Comparison of ENCODE assay signal across 10 cellular contexts in the genomic region with DNA sequence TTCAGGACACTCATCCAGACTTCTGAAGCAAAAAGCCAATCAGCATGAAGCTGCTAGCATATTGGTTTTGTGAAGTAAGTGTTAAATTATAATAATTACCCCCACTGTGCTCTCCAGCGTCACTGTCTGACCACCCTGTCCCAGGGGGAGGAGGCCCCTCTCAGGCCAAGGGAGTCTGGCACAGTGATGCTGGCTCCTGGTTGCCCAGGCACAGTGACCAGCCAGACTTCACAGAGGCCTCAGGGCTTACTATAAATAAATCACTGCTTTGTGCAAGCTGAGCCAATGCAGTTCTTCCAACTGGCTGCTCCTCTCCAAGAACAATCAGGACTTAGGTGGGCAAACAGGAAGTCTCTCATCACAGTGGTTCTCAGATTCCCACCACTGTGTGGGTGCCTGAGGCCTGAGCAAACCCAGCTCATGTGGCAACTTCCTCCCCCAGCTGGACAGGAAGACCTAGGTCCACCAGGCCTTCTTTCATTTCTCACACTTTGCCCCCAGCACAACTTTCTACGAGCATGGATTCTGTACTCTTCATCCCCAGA. TPM values are rescaled to one million over a fixed set of nuclear protein-coding genes. Genes with fewer than 3 reads are reported as not detected.
DNase-seq lines count a peak whose midpoint lies in the region; ATAC-seq, FAIRE-seq and TF ChIP-seq lines count a peak whose summit lies in the region.
"Had no signal": no experiment of that assay in that cellular context is flagged by ENCODE, and none has a peak within 500 bp of the region (broad histone marks: within the 10 kb centered on the region; RNA-seq: fewer than 3 reads in every experiment).

No MANE protein-coding gene starts in this region.

- H3K79me2 ChIP-seq in H9 (ENCODE audit: insufficient read depth, low read length) (no peaks in the 10 kb centered on the region), astrocyte (ENCODE audit: insufficient read depth, low read length) (peaks cover 9% of the 10 kb centered on the region)

- no peak overlapping the region for H2BK5ac ChIP-seq in H9 (ENCODE audit: insufficient read length, low read length)

- no peak overlapping the region for H2AK5ac ChIP-seq in H9 (ENCODE audit: insufficient read length, low read length)

- no peak overlapping the region for H3T11ph ChIP-seq in H9 (ENCODE audit: low read length)

- H4K91ac ChIP-seq in H9 (ENCODE audit: insufficient read length, low read depth, low read length), result no peak overlapping the region

- H3K4me2 ChIP-seq in BLaER1 (peak overlapping the region; percentile 97), H9 (ENCODE audit: insufficient read depth, insufficient read length, low read length) (no peak overlapping the region), astrocyte (ENCODE audit: low read length) (peak overlapping the region; percentile 92)

- no peak overlapping the region for H2BK120ac ChIP-seq in H9 (ENCODE audit: low read depth, low read length, poor library complexity, severe bottlenecking)

- H3K4me1 ChIP-seq in BLaER1, result peaks cover 61% of the 10 kb centered on the region
- 0 out of 2 replicates have a peak, but pooled peaks cover 4% of the 10 kb centered on the region for H3K4me1 ChIP-seq in H9 (ENCODE audit: insufficient read depth, low read length)
- peaks cover 31% of the 10 kb centered on the region for H3K4me1 ChIP-seq in astrocyte (ENCODE audit: insufficient read depth, low read length)

- H3K9ac ChIP-seq in BLaER1 (peak overlapping the region; percentile 1; the same call in 1 of the 2 replicates), H9 (ENCODE audit: extremely low read depth, insufficient read length, low read length) (no peak overlapping the region), astrocyte (ENCODE audit: low read length) (peak overlapping the region; percentile 82)

- no peak overlapping the region for H3K4me3 ChIP-seq in BLaER1
- H3K4me3 ChIP-seq in astrocyte (ENCODE audit: insufficient read depth, low read depth, low read length), result no peak overlapping the region
- H3K4me3 ChIP-seq: lung had no signal

- ATAC-seq in memory B cell (ENCODE audit: low read depth), result no peak
- no peak for ATAC-seq in GM21576 (IDR thresholded peaks at IDR 0.05; ENCODE audit: unreplicated experiment)

- H3K18ac ChIP-seq in H9 (ENCODE audit: insufficient read length, low read depth, low read length), result no peak overlapping the region

- no peaks in the 10 kb centered on the region for H3K79me1 ChIP-seq in H9 (ENCODE audit: insufficient read depth, low read depth, low read length, poor library complexity, severe bottlenecking)

- H3K4me3 Mint-ChIP-seq in H9 (peak overlapping the region; percentile 78 to 85), astrocyte (ENCODE audit: unreplicated experiment) (peak overlapping the region; percentile 90), memory B cell (peak overlapping the region; percentile 8)

- no peak overlapping the region for H4K5ac ChIP-seq in H9 (ENCODE audit: insufficient read length, low read depth, low read length)

- no peak overlapping the region for H2BK12ac ChIP-seq in H9 (ENCODE audit: insufficient read length, low read depth, low read length)

- H3K36me3 Mint-ChIP-seq in H9 (ENCODE audit: insufficient read depth in 1 of 3, low read depth in 3 of 3), result peaks cover 0 to 11% (median under 1%) of the 10 kb centered on the region in 3 experiments; a peak in 3 of 7 replicates
- peaks cover 2% of the 10 kb centered on the region for H3K36me3 Mint-ChIP-seq in astrocyte (ENCODE audit: low read depth, unreplicated experiment)
- no peaks in the 10 kb centered on the region for H3K36me3 Mint-ChIP-seq in memory B cell

- H3K36me3 ChIP-seq in BLaER1 (no peaks in the 10 kb centered on the region), astrocyte (ENCODE audit: insufficient read depth, low read length) (no peaks in the 10 kb centered on the region)

- H3K9me3 Mint-ChIP-seq in H9 (no peaks in the 10 kb centered on the region; a peak in 1 of 5 replicates), astrocyte (ENCODE audit: unreplicated experiment) (no peaks in the 10 kb centered on the region), memory B cell (no peaks in the 10 kb centered on the region)

- H3K27me3 Mint-ChIP-seq in H9 (ENCODE audit: low read depth) (no peaks in the 10 kb centered on the region), astrocyte (ENCODE audit: low read depth, unreplicated experiment) (no peaks in the 10 kb centered on the region), memory B cell (peaks cover 2% of the 10 kb centered on the region)

- H2BK15ac ChIP-seq in H9 (ENCODE audit: low read depth, low read length), result no peak overlapping the region

- H3K23ac ChIP-seq in H9 (ENCODE audit: insufficient read length, low read depth, low read length), result no peak overlapping the region

- H3K27ac Mint-ChIP-seq in H9 (peak overlapping the region in 2 of 3 experiments; percentile 98 to 99; a peak in 4 of 7 replicates), astrocyte (ENCODE audit: unreplicated experiment) (peak overlapping the region; percentile 96), memory B cell (no peak overlapping the region)

- FAIRE-seq in astrocyte (lab: Jason Lieb, UNC) (no peak), frontal cortex (lab: Jason Lieb, UNC) (no peak)

- no CpG with 5 or more reads among the region's 2 CpGs for WGBS in H9 (ENCODE audit: extremely low coverage, insufficient read length, low lambda C conversion rate)

- peaks cover 4% of the 10 kb centered on the region for H3K23me2 ChIP-seq in H9 (ENCODE audit: insufficient read length, low read depth, low read length, poor library complexity, severe bottlenecking)

- no peak overlapping the region; the same call in 1 of the 2 replicates for H3K4ac ChIP-seq in H9 (ENCODE audit: low read depth, low read length)

- TF ChIP-seq CTCF in H9 (conservative IDR thresholded peaks at IDR 0.05), result no peak
- TF ChIP-seq CTCF in astrocyte (IDR thresholded peaks at IDR 0.05; ENCODE audit: insufficient read depth, low read depth, low read length), result no peak
- no peak for TF ChIP-seq CTCF in GM13977 (IDR thresholded peaks at IDR 0.05; ENCODE audit: extremely low read depth, insufficient read depth, missing control alignments)

- H3K27ac ChIP-seq in BLaER1 (no peak overlapping the region), H9 (ENCODE audit: insufficient read length, low read depth, low read length) (no peak overlapping the region), astrocyte (ENCODE audit: low read depth, low read length) (peak overlapping the region; percentile 90)

- no peak overlapping the region for H2BK20ac ChIP-seq in H9 (ENCODE audit: low read depth, low read length, poor library complexity, severe bottlenecking)

- in situ Hi-C loops in GM13977 (cut with MboI; ENCODE audit: low pct_unique_long_range_greater_than_20kb, low sequenced_read_pairs, unreplicated experiment), result no loop called here

- H3K9me3 ChIP-seq in BLaER1, result no peaks in the 10 kb centered on the region
- H3K9me3 ChIP-seq in H9 (ENCODE audit: control insufficient read depth, low read depth, low read length), result no peaks in the 10 kb centered on the region
- no peaks in the 10 kb centered on the region for H3K9me3 ChIP-seq in astrocyte (ENCODE audit: insufficient read depth, low read depth, low read length)

- H3K27me3 ChIP-seq in BLaER1 (peaks cover 40% of the 10 kb centered on the region), H9 (ENCODE audit: insufficient read depth, low read length) (no peaks in the 10 kb centered on the region), astrocyte (ENCODE audit: insufficient read depth, low read length) (no peaks in the 10 kb centered on the region)

- H4K20me1 ChIP-seq in BLaER1 (peaks cover 23% of the 10 kb centered on the region), H9 (ENCODE audit: control insufficient read depth, insufficient read depth, insufficient read length) (no peaks in the 10 kb centered on the region), astrocyte (ENCODE audit: insufficient read depth, low read length) (peaks cover 9% of the 10 kb centered on the region)

- no peak overlapping the region for H2AFZ ChIP-seq in H9 (ENCODE audit: low read length)
- peak overlapping the region; percentile 64 for H2AFZ ChIP-seq in astrocyte (ENCODE audit: low read depth, low read length)

- H3K14ac ChIP-seq in H9 (ENCODE audit: insufficient read depth, low read length), result no peak overlapping the region

- H4K8ac ChIP-seq in H9 (replicated peaks; ENCODE audit: insufficient read length, low read depth, low read length), result no peak overlapping the region

- no peak for DNase-seq in H9
- DNase-seq in astrocyte (ENCODE audit: low read depth), result peak; percentile 54
- DNase-seq in memory B cell (ENCODE audit: low spot score in 2 of 2), result no peak
- no peak for DNase-seq in GM13977 (ENCODE audit: low spot score)
- no peak for DNase-seq in NCI-H2171 treated with DMSO at 0.1 percent for 48 hours (lab: John Stamatoyannopoulos, UW)
- DNase-seq in frontal cortex (ENCODE audit: low spot score in 2 of 2), result no peak
- DNase-seq: SIG-M5 had no signal

- H3K56ac ChIP-seq in H9 (ENCODE audit: insufficient read length, low read depth, low read length), result no peak overlapping the region

- H3K4me1 Mint-ChIP-seq in H9 (peaks cover 27 to 30% of the 10 kb centered on the region in 2 experiments), astrocyte (ENCODE audit: low read depth, unreplicated experiment) (peaks cover 25% of the 10 kb centered on the region), memory B cell (peaks cover 7% of the 10 kb centered on the region)

RNA-seq across cellular contexts. Expression of a gene that starts 1.7 kb away (rescaled TPM):
- total RNA-seq in H9 (2021) (86.8 and 87.3 TPM in 2 replicates), astrocyte (18.1 and 24.0 TPM in 2 replicates), frontal cortex (10.6 TPM)

RNA-seq across cellular contexts. Expression of a gene that starts 56.2 kb away (rescaled TPM):
- not detected in 2 replicates for total RNA-seq in H9 (2021)
- not detected in 2 replicates for total RNA-seq in astrocyte
- total RNA-seq in frontal cortex, result not detected
- total RNA-seq: lung had no signal

Comparison
In these comparisons a context has a peak if more than half of its experiments do, and no peak if none do; other contexts are left out.
1. H3K4me3 Mint-ChIP-seq: peak in every context shown above with its lines; median percentile 90 in astrocyte; 82 in H9; 8 in memory B cell.